ENCODE assay signal across 16 cellular contexts in genomic region chr12:115632323-115632722, GRCh38.
DNase-seq lines count a peak whose midpoint lies in the region; ATAC-seq, FAIRE-seq and TF ChIP-seq lines count a peak whose summit lies in the region.
"Had no signal": no experiment of that assay in that cellular context is flagged by ENCODE, and none has a peak within 500 bp of the region (broad histone marks: within the 10 kb centered on the region; RNA-seq: fewer than 3 reads in every experiment).

No MANE protein-coding gene starts in this region.

- peak; percentile 70 for TF ChIP-seq RAD21 in HCT116 (IDR thresholded peaks at IDR 0.05; ENCODE audit: low read depth)

- CTCF ChIA-PET in HCT116 (lab: Charles Lee): no interaction called here
- CTCF ChIA-PET in MCF 10A (lab: Yijun Ruan, JAX): interaction anchor here (1.1 to 1.3 kb wide), 2 partner anchors 115 to 286 kb away, joined by 3 to 5 read pairs; no protein-coding TSS in a partner anchor
- CTCF ChIA-PET in activated naive CD4-positive, alpha-beta T cell treated with anti-CD3 and anti-CD28 coated beads, Interleukin-2, amount 10 ng/mL, durations not matched to agents 7 days and 5 days (lab: Charles Lee): no interaction called here

- no peaks in the 10 kb centered on the region for H4K20me1 ChIP-seq in HCT116 (ENCODE audit: insufficient read depth)

- no peak overlapping the region for H3K27ac Mint-ChIP-seq in MCF 10A (ENCODE audit: low read depth, unreplicated experiment)
- no peak overlapping the region for H3K27ac Mint-ChIP-seq in activated naive CD4-positive, alpha-beta T cell treated with anti-CD3 and anti-CD28 coated beads, Interleukin-2, amount 10 ng/mL, durations not matched to agents 7 days and 5 days
- H3K27ac Mint-ChIP-seq: CD4-positive, CD25-positive, alpha-beta regulatory T cell; nephron progenitor cell had no signal

- no peaks in the 10 kb centered on the region for H3K9me3 ChIP-seq in HCT116 (ENCODE audit: control insufficient read depth in 1 of 2, insufficient read depth in 1 of 2, low read depth in 1 of 2, low read length in 2 of 2)
- H3K9me3 ChIP-seq in kidney (ENCODE audit: control insufficient read depth in 1 of 2, low read length in 2 of 2): no peaks in the 10 kb centered on the region

- no peaks in the 10 kb centered on the region for H3K36me3 Mint-ChIP-seq in MCF 10A (ENCODE audit: insufficient read depth, unreplicated experiment)
- no peaks in the 10 kb centered on the region for H3K36me3 Mint-ChIP-seq in activated naive CD4-positive, alpha-beta T cell treated with anti-CD3 and anti-CD28 coated beads, Interleukin-2, amount 10 ng/mL, durations not matched to agents 7 days and 5 days
- H3K36me3 Mint-ChIP-seq: CD4-positive, CD25-positive, alpha-beta regulatory T cell had no signal

- H2AFZ ChIP-seq in HCT116 (ENCODE audit: low read depth, low read length, poor library complexity, severe bottlenecking): no peak overlapping the region

- H3K4me1 ChIP-seq in HCT116 (ENCODE audit: control insufficient read depth in 1 of 2, insufficient read depth in 2 of 2, low read length in 2 of 2) (no peaks in the 10 kb centered on the region), kidney (ENCODE audit: control insufficient read depth in 1 of 2, insufficient read depth in 1 of 2, low read depth in 1 of 2, low read length in 2 of 2) (no peaks in the 10 kb centered on the region)

- H3K9me3 Mint-ChIP-seq in MCF 10A (ENCODE audit: unreplicated experiment): no peaks in the 10 kb centered on the region
- no peaks in the 10 kb centered on the region for H3K9me3 Mint-ChIP-seq in activated naive CD4-positive, alpha-beta T cell treated with anti-CD3 and anti-CD28 coated beads, Interleukin-2, amount 10 ng/mL, durations not matched to agents 7 days and 5 days

- no peaks in the 10 kb centered on the region for H3K9me2 ChIP-seq in HCT116 (ENCODE audit: insufficient read depth)

- H3K9ac ChIP-seq in HCT116 (ENCODE audit: low read length): no peak overlapping the region
- no peak overlapping the region for H3K9ac ChIP-seq in kidney (ENCODE audit: low read length in 2 of 2)

- BruUV-seq in HCT116 (replicated peaks; lab: Mats Ljungman, UMichigan) (no TSS peak), MCF 10A (replicated peaks; lab: Mats Ljungman, UMichigan) (no TSS peak)

- no peak for TF ChIP-seq POLR2A in HCT116 (IDR thresholded peaks at IDR 0.05; ENCODE audit: borderline replicate concordance, extremely low read depth, insufficient read depth, insufficient read length)
- no peak for TF ChIP-seq POLR2A in lower leg skin (IDR thresholded peaks at IDR 0.05)

- no peaks in the 10 kb centered on the region for H3K27me3 ChIP-seq in HCT116 (ENCODE audit: insufficient read depth, low read length)
- H3K27me3 ChIP-seq in H7 (ENCODE audit: control insufficient read depth, insufficient read depth, low read length): no peaks in the 10 kb centered on the region

- H3K27ac ChIP-seq in HCT116 (ENCODE audit: low read depth, low read length) (no peak overlapping the region), kidney (ENCODE audit: low read depth in 2 of 2, low read length in 2 of 2) (no peak overlapping the region)

- peaks cover 10% of the 10 kb centered on the region for H3K4me1 Mint-ChIP-seq in MCF 10A (ENCODE audit: insufficient read depth, unreplicated experiment)
- no peaks in the 10 kb centered on the region for H3K4me1 Mint-ChIP-seq in activated naive CD4-positive, alpha-beta T cell treated with anti-CD3 and anti-CD28 coated beads, Interleukin-2, amount 10 ng/mL, durations not matched to agents 7 days and 5 days
- H3K4me1 Mint-ChIP-seq: CD4-positive, CD25-positive, alpha-beta regulatory T cell had no signal

- POLR2A ChIA-PET in HCT116 (lab: Charles Lee) (no interaction called here), MCF 10A (lab: Yijun Ruan, JAX) (no interaction called here)

- H3K79me2 ChIP-seq in HCT116 (ENCODE audit: insufficient read depth, low read length): no peaks in the 10 kb centered on the region

- intact Hi-C loops in HCT116 (cut with micrococcal nuclease): loop anchor here (1.0 to 5.0 kb wide), 3 partner anchors 160 to 964 kb away; no protein-coding TSS in a partner anchor
- intact Hi-C loops in MCF 10A (cut with micrococcal nuclease): loop anchor here (1.0 to 5.0 kb wide), 4 partner anchors 120 to 964 kb away; partner anchors contain the start of gene TBX3
- intact Hi-C loops in kidney (cut with DNase I): no loop called here
- intact Hi-C loops in lower leg skin (cut with DNase I; ENCODE audit: low total_unique reads): loop anchor here (10.0 kb wide), 1 partner anchor 968 kb away; no protein-coding TSS in a partner anchor

- H3K4me2 ChIP-seq in HCT116 (ENCODE audit: low read length): no peak overlapping the region

- H3K4me3 ChIP-seq in AG09309 (ENCODE audit: control insufficient read depth, low read depth, low read length) (no peak overlapping the region), HCT116 (replicated peaks in 1 of 2; ENCODE audit: low read depth in 1 of 2, low read length in 2 of 2) (no peak overlapping the region), kidney (ENCODE audit: low read length in 2 of 2) (no peak overlapping the region), H7 (ENCODE audit: insufficient read depth, low read depth, low read length) (no peak overlapping the region), lower leg skin (ENCODE audit: low read depth, poor library complexity, severe bottlenecking) (no peak overlapping the region)

- H3K27me3 Mint-ChIP-seq in MCF 10A (ENCODE audit: insufficient read depth, unreplicated experiment): no peaks in the 10 kb centered on the region
- no peaks in the 10 kb centered on the region for H3K27me3 Mint-ChIP-seq in activated naive CD4-positive, alpha-beta T cell treated with anti-CD3 and anti-CD28 coated beads, Interleukin-2, amount 10 ng/mL, durations not matched to agents 7 days and 5 days

- DNase-seq in AG09309 (ENCODE audit: low read depth): no peak
- no peak for DNase-seq in HCT116 (ENCODE audit: low read depth, low spot score)
- peak; percentile 38 for DNase-seq in MCF 10A (ENCODE audit: unreplicated experiment)
- DNase-seq in kidney: no peak
- no peak for DNase-seq in activated naive CD4-positive, alpha-beta T cell treated with anti-CD3 and anti-CD28 coated beads, Interleukin-2, amount 10 ng/mL, durations not matched to agents 7 days and 5 days
- DNase-seq in H7: no peak
- no peak for DNase-seq in activated gamma-delta T cell treated with Interleukin-2 at 50 U/mL for 16 hours
- no peak for DNase-seq in lower leg skin (ENCODE audit: low spot score in 2 of 2)
- DNase-seq: activated T-cell treated with anti-CD3 and anti-CD28 coated beads for 4 hours; CD4-positive, CD25-positive, alpha-beta regulatory T cell; GOT3; KG1; NCI-H2171; nephron progenitor cell had no signal

- H3K36me3 ChIP-seq in HCT116 (ENCODE audit: control insufficient read depth in 1 of 2, insufficient read depth in 2 of 2, low read length in 2 of 2) (no peaks in the 10 kb centered on the region), kidney (ENCODE audit: control insufficient read depth in 1 of 2, insufficient read depth in 2 of 2, low read length in 2 of 2) (no peaks in the 10 kb centered on the region), H7 (replicated peaks; ENCODE audit: control insufficient read depth, insufficient read depth, low read length) (no peaks in the 10 kb centered on the region)

- ATAC-seq in HCT116: no peak
- ATAC-seq: Panc1 had no signal

- TF ChIP-seq CTCF in AG09309 (IDR thresholded peaks at IDR 0.05; ENCODE audit: control insufficient read depth, insufficient read depth, low read depth, low read length, missing control alignments) (peak; percentile 24), HCT116 (IDR thresholded peaks at IDR 0.05 in 2 of 3, conservative IDR thresholded peaks at IDR 0.05 in 1 of 3; ENCODE audit: borderline replicate concordance in 1 of 3, insufficient read depth in 1 of 3, low read depth in 2 of 3, low read length in 2 of 3) (peak; percentile 12 to 48 (median 47); a peak in 3 of 6 replicates), MCF 10A (IDR thresholded peaks at IDR 0.05; ENCODE audit: unreplicated experiment) (peak; percentile 46), kidney (IDR thresholded peaks at IDR 0.05; ENCODE audit: borderline replicate concordance, extremely low read depth, insufficient read depth) (peak; percentile 9), lower leg skin (IDR thresholded peaks at IDR 0.05) (no peak)

- RAD21 ChIA-PET in HCT116 (lab: Charles Lee; ENCODE audit: low non-redundant PET in 1 of 2, low total read pairs in 2 of 2, uncharacterized antibody in 2 of 2, unreplicated experiment in 2 of 2): no interaction called here

- no peak for FAIRE-seq in kidney (lab: Jason Lieb, UNC)
- FAIRE-seq: urothelium cell line had no signal

- no peak overlapping the region for H3K4me3 Mint-ChIP-seq in MCF 10A (ENCODE audit: unreplicated experiment)
- H3K4me3 Mint-ChIP-seq in activated naive CD4-positive, alpha-beta T cell treated with anti-CD3 and anti-CD28 coated beads, Interleukin-2, amount 10 ng/mL, durations not matched to agents 7 days and 5 days: no peak overlapping the region
- H3K4me3 Mint-ChIP-seq: CD4-positive, CD25-positive, alpha-beta regulatory T cell; nephron progenitor cell had no signal

TF ChIP-seq in HCT116, 20 proteins besides CTCF, POLR2A, EP300 and RAD21:
- TF ChIP-seq MAX (IDR thresholded peaks at IDR 0.05) (no peak), EZH2 (IDR thresholded peaks at IDR 0.05) (no peak), EGR1 (IDR thresholded peaks at IDR 0.05; ENCODE audit: low read depth) (no peak), ELF1 (IDR thresholded peaks at IDR 0.05; ENCODE audit: borderline replicate concordance, low read depth) (no peak), CBX3 (IDR thresholded peaks at IDR 0.05; ENCODE audit: low read depth) (no peak), CEBPB (IDR thresholded peaks at IDR 0.05; ENCODE audit: low read depth) (no peak), YY1 (IDR thresholded peaks at IDR 0.05; ENCODE audit: extremely low read depth, insufficient replicate concordance, low read depth, low read length) (no peak)

Comparison
In these comparisons a context has a peak if more than half of its experiments do, and no peak if none do; other contexts are left out.
1. CTCF ChIP-seq: peak in AG09309 (single experiment), HCT116 (3 of 3), MCF 10A (single experiment) and kidney (single experiment); none in lower leg skin (0 of 3).